Comparison of ENCODE assay signal across 11 cellular contexts in genomic region chr17:6496636-6497441, GRCh38. TPM values are rescaled to one million over a fixed set of nuclear protein-coding genes. Genes with fewer than 3 reads are reported as not detected.
DNase-seq lines count a peak whose midpoint lies in the region; ATAC-seq and TF ChIP-seq lines count a peak whose summit lies in the region.
"Had no signal": no experiment of that assay in that cellular context is flagged by ENCODE, and none has a peak within 500 bp of the region (broad histone marks: within the 10 kb centered on the region; RNA-seq: fewer than 3 reads in every experiment).

No MANE protein-coding gene starts in this region.

- H3K36me3 ChIP-seq in MM.1S (replicated peaks; ENCODE audit: insufficient read depth, low read length) = no peaks in the 10 kb centered on the region

- H3K36me3 Mint-ChIP-seq in naive B cell = no peaks in the 10 kb centered on the region

- peaks cover 8% of the 10 kb centered on the region for H3F3A ChIP-seq in MM.1S (ENCODE audit: insufficient read depth, low read length)

- H3K27ac ChIP-seq in MM.1S (ENCODE audit: low read length) (no peak overlapping the region; the same call in 1 of the 2 replicates), caudate nucleus (ENCODE audit: low read depth, low read length) (peak overlapping the region; percentile 58)

- no peaks in the 10 kb centered on the region for H3K9me3 Mint-ChIP-seq in naive B cell

- H3K27me3 ChIP-seq in MM.1S (replicated peaks; ENCODE audit: insufficient read depth, low read length) = no peaks in the 10 kb centered on the region
- H3K27me3 ChIP-seq: stomach had no signal

- H3K4me1 ChIP-seq in MM.1S (ENCODE audit: low read length) = peaks cover 21% of the 10 kb centered on the region

- peaks cover 23 to 35% (median 24%) of the 10 kb centered on the region in 3 donors for H3K4me1 Mint-ChIP-seq in naive B cell

- no peaks in the 10 kb centered on the region for H3K79me2 ChIP-seq in MM.1S (ENCODE audit: low read length)

- peak; percentile 8 for DNase-seq in CD1c-positive myeloid dendritic cell (ENCODE audit: extremely low spot score)
- peak; percentile 42 for DNase-seq in MM.1S
- DNase-seq in caudate nucleus (lab: John Stamatoyannopoulos, UW) = peak in 13 of 61 donors; percentile 11 to 64 (median 38)
- no peak for DNase-seq in naive B cell
- DNase-seq in effector CD8-positive, alpha-beta T cell (lab: John Stamatoyannopoulos, UW) = no peak
- DNase-seq: activated CD4-positive, alpha-beta T cell treated with anti-CD3 and anti-CD28 coated beads for 4 hours; NCI-H226; stomach had no signal

- peak overlapping the region; percentile 73 for H2AFZ ChIP-seq in MM.1S (ENCODE audit: low read length)

- no peaks in the 10 kb centered on the region for H3K9me3 ChIP-seq in MM.1S (replicated peaks; ENCODE audit: insufficient read depth, low read length)
- H3K9me3 ChIP-seq: stomach had no signal

- H3K4me3 Mint-ChIP-seq in naive B cell = peak overlapping the region in 7 of 8 donors; percentile 43 to 84 (median 79)

- peaks cover 0 to 33% (median 28%) of the 10 kb centered on the region in 3 donors for H3K27me3 Mint-ChIP-seq in naive B cell

- H3K9me2 ChIP-seq in MM.1S (replicated peaks; ENCODE audit: insufficient read depth, low read length) = no peaks in the 10 kb centered on the region

- H3K27ac Mint-ChIP-seq in naive B cell = peak overlapping the region in 3 of 6 donors; percentile 6 to 26 (median 21)

- H3K4me2 ChIP-seq in MM.1S (ENCODE audit: low read depth, low read length) = peak overlapping the region; percentile 84

- TF ChIP-seq CTCF in MM.1S (IDR thresholded peaks at IDR 0.05; ENCODE audit: low read length) = no peak

- peak overlapping the region; percentile 52 for H3K4me3 ChIP-seq in MM.1S (ENCODE audit: low read length)
- H3K4me3 ChIP-seq: stomach had no signal

- peak; percentile 23 to 41 for ATAC-seq in naive B cell (ENCODE audit: low read depth in 2 of 2)
- ATAC-seq in GM18909 (IDR thresholded peaks at IDR 0.05; ENCODE audit: poor library complexity, unreplicated experiment) = no peak
- ATAC-seq in GM21447 (IDR thresholded peaks at IDR 0.05; ENCODE audit: unreplicated experiment) = no peak
- no peak for ATAC-seq in GM18858 (IDR thresholded peaks at IDR 0.05; ENCODE audit: unreplicated experiment)

- no peaks in the 10 kb centered on the region for H4K20me1 ChIP-seq in MM.1S (ENCODE audit: insufficient read depth, low read length)

- H3K9ac ChIP-seq in MM.1S (ENCODE audit: low read length) = no peak overlapping the region

RNA-seq across cellular contexts. Expression of gene PIMREG, which starts 52.6 kb away (rescaled TPM):
- polyA plus RNA-seq in naive B cell (ENCODE audit: low read depth in 6 of 6) = not detected

RNA-seq across cellular contexts. Expression of gene PITPNM3, which starts 59.5 kb away (rescaled TPM):
- polyA plus RNA-seq in naive B cell (ENCODE audit: low read depth in 6 of 6) = under 1 TPM in 3 of 6 donors, not detected in 3; 0.04 to 0.12 (median 0.07) TPM

Comparison
In these comparisons a context has a peak if more than half of its experiments do, and no peak if none do; other contexts are left out.
1. DNase-seq: peak in CD1c-positive myeloid dendritic cell (single experiment) and MM.1S (single experiment); none in naive B cell (single experiment) and effector CD8-positive, alpha-beta T cell (single experiment).
2. ATAC-seq: peak in naive B cell (2 of 2); none in GM18909 (single experiment), GM21447 (single experiment) and GM18858 (single experiment).